ENCODE assay signal across 25 cellular contexts in the genomic region with DNA sequence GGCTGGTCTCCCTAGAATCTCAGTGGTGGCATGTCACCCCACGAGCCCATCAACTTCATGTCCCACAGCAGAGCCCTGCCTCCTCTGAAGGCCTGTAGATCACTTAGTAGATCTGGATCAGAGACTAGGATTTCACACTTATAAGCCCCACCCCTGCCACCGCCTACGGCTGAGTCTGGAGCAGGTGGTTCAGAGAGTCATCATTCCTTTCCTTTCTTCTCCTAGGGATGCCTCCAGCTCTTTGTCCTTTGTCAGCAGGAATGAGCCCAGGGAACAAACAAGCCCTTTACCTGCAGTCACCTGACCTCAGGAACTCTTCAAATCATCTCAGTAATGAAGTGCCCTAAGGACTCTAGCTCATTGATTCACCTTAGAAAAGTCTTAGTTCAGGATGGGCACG. TPM values are rescaled to one million over a fixed set of nuclear protein-coding genes. Genes with fewer than 3 reads are reported as not detected.
DNase-seq lines count a peak whose midpoint lies in the region; ATAC-seq and TF ChIP-seq lines count a peak whose summit lies in the region.
"Had no signal": no experiment of that assay in that cellular context is flagged by ENCODE, and none has a peak within 500 bp of the region (broad histone marks: within the 10 kb centered on the region; RNA-seq: fewer than 3 reads in every experiment).

No MANE protein-coding gene starts in this region.

- POLR2A ChIA-PET in WTC11 (lab: Charles Lee), result no interaction called here

- H3K4ac ChIP-seq in trophoblast cell (ENCODE audit: low read depth, low read length), result no peak overlapping the region

- H3K4me3 Mint-ChIP-seq in WTC11, result no peak overlapping the region
- H3K4me3 Mint-ChIP-seq: activated naive CD8-positive, alpha-beta T cell treated with anti-CD3 and anti-CD28 coated beads for 36 hours; naive B cell had no signal

- CTCF ChIA-PET in WTC11 (lab: Charles Lee), result interaction anchor here (0.9 to 11.9 kb wide), 5 partner anchors 24 to 87 kb away, joined by 3 to 85 read pairs (median 4); no protein-coding TSS in a partner anchor

- peaks cover 5% of the 10 kb centered on the region; the same call in 1 of the 2 replicates for H3K4me1 Mint-ChIP-seq in WTC11
- H3K4me1 Mint-ChIP-seq: activated naive CD8-positive, alpha-beta T cell treated with anti-CD3 and anti-CD28 coated beads for 36 hours had no signal

- H2BK120ac ChIP-seq in trophoblast cell (ENCODE audit: insufficient read depth, low read length, poor library complexity), result no peak overlapping the region

- no peak overlapping the region for H3K9ac ChIP-seq in trophoblast cell (ENCODE audit: low read length)

- no peak overlapping the region for H3K27ac Mint-ChIP-seq in WTC11
- H3K27ac Mint-ChIP-seq: activated naive CD8-positive, alpha-beta T cell treated with anti-CD3 and anti-CD28 coated beads for 36 hours had no signal

- H3K18ac ChIP-seq in trophoblast cell (ENCODE audit: low read length), result no peak overlapping the region

- H3K4me3 ChIP-seq in trophoblast cell (ENCODE audit: low read depth, low read length), result no peak overlapping the region
- H3K4me3 ChIP-seq: body of pancreas, Peyer's patch, SK-N-MC, transverse colon had no signal

- H3K27me3 ChIP-seq in trophoblast cell (ENCODE audit: insufficient read depth, low read length), result no peaks in the 10 kb centered on the region
- H3K27me3 ChIP-seq: body of pancreas, Peyer's patch, transverse colon had no signal

- no peak overlapping the region for H3K4me2 ChIP-seq in trophoblast cell (ENCODE audit: low read length)

- H3K9me3 ChIP-seq in trophoblast cell (ENCODE audit: insufficient read depth, low read depth, low read length), result peaks cover 2% of the 10 kb centered on the region
- H3K9me3 ChIP-seq: body of pancreas, Peyer's patch, transverse colon had no signal

- H2BK12ac ChIP-seq in trophoblast cell (ENCODE audit: low read length), result no peak overlapping the region

- no CpG with 5 or more reads among the region's 4 CpGs for WGBS in trophoblast cell (ENCODE audit: extremely low coverage, insufficient coverage, insufficient read length)

- H3K79me2 ChIP-seq in trophoblast cell (ENCODE audit: control insufficient read depth, insufficient read depth, low read length, poor library complexity), result no peaks in the 10 kb centered on the region

- no peak overlapping the region for H3K14ac ChIP-seq in trophoblast cell (ENCODE audit: low read length)

- no peak overlapping the region for H4K8ac ChIP-seq in trophoblast cell (ENCODE audit: low read depth, low read length)

- H3K79me1 ChIP-seq in trophoblast cell (ENCODE audit: low read length), result peaks cover 11% of the 10 kb centered on the region

- H3K27me3 Mint-ChIP-seq in WTC11 (ENCODE audit: low read depth), result no peaks in the 10 kb centered on the region
- H3K27me3 Mint-ChIP-seq: activated naive CD8-positive, alpha-beta T cell treated with anti-CD3 and anti-CD28 coated beads for 36 hours; naive B cell had no signal

- peaks cover 12% of the 10 kb centered on the region for H3K9me3 Mint-ChIP-seq in WTC11
- H3K9me3 Mint-ChIP-seq: activated naive CD8-positive, alpha-beta T cell treated with anti-CD3 and anti-CD28 coated beads for 36 hours; naive B cell had no signal

- DNase-seq in NCI-H1105 treated with DMSO at 0.1 percent for 48 hours (lab: John Stamatoyannopoulos, UW), result peak; percentile 10
- no peak for DNase-seq in NCI-H1105 (lab: John Stamatoyannopoulos, UW)
- DNase-seq in NCI-H2107 treated with DMSO at 0.1 percent for 48 hours (lab: John Stamatoyannopoulos, UW; ENCODE audit: unreplicated experiment), result peak; percentile 86
- DNase-seq in WTC11 (ENCODE audit: low spot score), result no peak
- peak; percentile 97 for DNase-seq in trophoblast cell
- no peak for DNase-seq in HK-2 (ENCODE audit: unreplicated experiment)
- no peak for DNase-seq in stimulated activated CD4-positive, alpha-beta T cell treated with anti-CD3 and anti-CD28 coated beads, Interleukin-2, amount 100 ng/mL, for 24 hours
- DNase-seq: activated naive CD8-positive, alpha-beta T cell treated with anti-CD3 and anti-CD28 coated beads for 36 hours; AML-193; body of pancreas; EL; kidney glomerular epithelial cell; mammary epithelial cell; naive B cell; NCI-H1048; stimulated activated naive CD4-positive, alpha-beta T cell treated with Interleukin-2 at 50 U/mL for 16 hours; T-helper 9 cell; transverse colon had no signal

- H3K27ac ChIP-seq in trophoblast cell (ENCODE audit: low read depth, low read length), result no peak overlapping the region
- H3K27ac ChIP-seq: 22Rv1, body of pancreas, SK-N-MC had no signal

- H3K23ac ChIP-seq in trophoblast cell (ENCODE audit: low read length), result no peak overlapping the region

- no peak overlapping the region for H4K91ac ChIP-seq in trophoblast cell (ENCODE audit: low read depth, low read length)

- no peaks in the 10 kb centered on the region for H3K36me3 ChIP-seq in trophoblast cell (ENCODE audit: control insufficient read depth in 1 of 2, insufficient read depth in 2 of 2, low read length in 2 of 2)
- H3K36me3 ChIP-seq: Peyer's patch, transverse colon had no signal

- no peak overlapping the region for H2AFZ ChIP-seq in trophoblast cell (ENCODE audit: insufficient read depth, low read length, poor library complexity)

- no peak overlapping the region for H2BK5ac ChIP-seq in trophoblast cell (ENCODE audit: low read depth, low read length, poor library complexity)

- TF ChIP-seq CTCF in WTC11 (IDR thresholded peaks at IDR 0.05), result no peak

- H4K12ac ChIP-seq in trophoblast cell (ENCODE audit: low read depth, low read length), result no peak overlapping the region

- no peaks in the 10 kb centered on the region for H3K36me3 Mint-ChIP-seq in WTC11
- H3K36me3 Mint-ChIP-seq: activated naive CD8-positive, alpha-beta T cell treated with anti-CD3 and anti-CD28 coated beads for 36 hours; naive B cell had no signal

- ATAC-seq in WTC11 (peak; percentile 69), GM21737 (IDR thresholded peaks at IDR 0.05; ENCODE audit: unreplicated experiment) (no peak)
- ATAC-seq: body of pancreas had no signal

- no peak overlapping the region for H2AK5ac ChIP-seq in trophoblast cell (ENCODE audit: low read length)

- H3K4me1 ChIP-seq in trophoblast cell (ENCODE audit: control insufficient read depth in 1 of 2, insufficient read depth in 2 of 2, low read length in 2 of 2), result peaks cover 11 to 14% of the 10 kb centered on the region in 2 experiments
- H3K4me1 ChIP-seq: body of pancreas had no signal

TF ChIP-seq in WTC11, 78 proteins besides CTCF, POLR2A, EP300 and RAD21:
- TF ChIP-seq FOXK1 (CRISPR knock-in tag; IDR thresholded peaks at IDR 0.05) (0 out of 2 replicates have a peak, but pooled peaks have one; percentile 19), MXD4 (CRISPR knock-in tag; IDR thresholded peaks at IDR 0.05; ENCODE audit: borderline replicate concordance) (no peak), ZNF423 (CRISPR knock-in tag; IDR thresholded peaks at IDR 0.05) (0 out of 2 replicates have a peak, but pooled peaks have one; percentile 2)

RNA-seq across cellular contexts. Expression of gene SCGB1A1, which starts 37.8 kb away (rescaled TPM):
- 1.1 to 1.6 TPM (median 1.2 TPM) in 3 replicates for total RNA-seq in WTC11 (2021)
- not detected in 2 replicates for polyA plus RNA-seq in trophoblast cell (2013)
- total RNA-seq: activated naive CD8-positive, alpha-beta T cell treated with anti-CD3 and anti-CD28 coated beads for 36 hours; body of pancreas; H4; HT1080; mammary epithelial cell; osteocyte; Peyer's patch; transverse colon had no signal
- polyA plus RNA-seq: mammary epithelial cell had no signal

Comparison
In these comparisons a context has a peak if more than half of its experiments do, and no peak if none do; other contexts are left out.
1. DNase-seq: peak in NCI-H1105 treated with DMSO at 0.1 percent for 48 hours (single experiment), NCI-H2107 treated with DMSO at 0.1 percent for 48 hours (single experiment) and trophoblast cell (2 of 2); none in NCI-H1105 (single experiment), WTC11 (single experiment), HK-2 (single experiment) and stimulated activated CD4-positive, alpha-beta T cell treated with anti-CD3 and anti-CD28 coated beads, Interleukin-2, amount 100 ng/mL, for 24 hours (0 of 2).